Comparison of ENCODE assay signal across 19 cellular contexts in the genomic region with DNA sequence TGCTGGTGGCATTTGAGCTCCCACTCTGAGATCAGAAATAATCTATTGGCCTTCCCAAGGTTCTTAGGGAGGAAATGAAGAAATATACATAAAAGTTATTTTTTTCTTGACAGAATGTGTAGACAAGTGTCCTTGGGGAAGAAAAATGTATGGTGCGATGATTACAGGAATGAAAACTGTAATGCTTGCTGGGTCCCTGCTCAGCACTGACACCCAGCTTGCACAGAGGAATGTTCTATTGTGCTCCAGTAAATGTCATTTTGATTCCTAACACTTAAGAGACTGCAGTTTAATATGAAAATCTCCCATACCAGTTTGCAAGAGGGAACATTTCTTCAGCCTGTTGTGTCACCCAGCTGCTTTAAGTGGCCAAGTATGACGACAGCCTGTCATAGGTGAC.
A peak's percentile ranks its signal among the peaks of the same experiment; 100 is the strongest.
DNase-seq lines count a peak whose midpoint lies in the region; ATAC-seq and TF ChIP-seq lines count a peak whose summit lies in the region.
"Had no signal": no experiment of that assay in that cellular context is flagged by ENCODE, and none has a peak within 500 bp of the region (broad histone marks: within the 10 kb centered on the region; RNA-seq: fewer than 3 reads in every experiment).

No MANE protein-coding gene starts in this region.

- BruUV-seq in MCF 10A (replicated peaks; lab: Mats Ljungman, UMichigan) (no TSS peak), Caco-2 (replicated peaks; lab: Mats Ljungman, UMichigan) (no TSS peak)

- intact Hi-C loops in MCF 10A (cut with micrococcal nuclease) (no loop called here), breast epithelium (cut with DNase I; ENCODE audit: low total_unique reads) (no loop called here), Caco-2 (cut with micrococcal nuclease; ENCODE audit: unreplicated experiment) (no loop called here)

- H3K18ac ChIP-seq in trophoblast cell (ENCODE audit: low read length) = peak overlapping the region; percentile 12

- H3K4me2 ChIP-seq in trophoblast cell (ENCODE audit: low read length) = no peak overlapping the region
- H3K4me2 ChIP-seq: GM23338 had no signal

- no peak for TF ChIP-seq POLR2A in breast epithelium (IDR thresholded peaks at IDR 0.05)

- H2AFZ ChIP-seq in trophoblast cell (ENCODE audit: insufficient read depth, low read length, poor library complexity) = no peak overlapping the region
- H2AFZ ChIP-seq: GM23338 had no signal

- H3K9me3 Mint-ChIP-seq in MCF 10A (ENCODE audit: unreplicated experiment) (no peaks in the 10 kb centered on the region), Caco-2 (ENCODE audit: unreplicated experiment) (no peaks in the 10 kb centered on the region)
- H3K9me3 Mint-ChIP-seq: GM23338 had no signal

- DNase-seq in MCF 10A (ENCODE audit: unreplicated experiment) (no peak), breast epithelium (ENCODE audit: low spot score in 2 of 2) (no peak), trophoblast cell (no peak), brain microvascular endothelial cell (no peak), Caco-2 (no peak)
- no peak for DNase-seq in activated CD4-positive, CD25-positive, alpha-beta regulatory T cell (lab: John Stamatoyannopoulos, UW)
- DNase-seq: 8988T; C1 segment of cervical spinal cord; NCI-H1105; NCI-H187; NCI-H69; NK-92 treated with Interleukin-12 subunit alpha and Interleukin-12 subunit beta, amount 100 ng/mL, for 24 hours; OCI-M1 had no signal

- ATAC-seq in GM18502 (IDR thresholded peaks at IDR 0.05; ENCODE audit: poor library complexity, unreplicated experiment) = no peak
- ATAC-seq: GM23338, K562 had no signal

- H3K9me3 ChIP-seq in breast epithelium (no peaks in the 10 kb centered on the region), trophoblast cell (ENCODE audit: insufficient read depth, low read depth, low read length) (no peaks in the 10 kb centered on the region), Caco-2 (no peaks in the 10 kb centered on the region)

- no peaks in the 10 kb centered on the region for H3K27me3 ChIP-seq in breast epithelium
- no peaks in the 10 kb centered on the region for H3K27me3 ChIP-seq in trophoblast cell (ENCODE audit: insufficient read depth, low read length)
- no peaks in the 10 kb centered on the region for H3K27me3 ChIP-seq in brain microvascular endothelial cell (replicated peaks)
- H3K27me3 ChIP-seq in Caco-2 (replicated peaks; ENCODE audit: control insufficient read depth, insufficient read depth, low read length) = no peaks in the 10 kb centered on the region

- H2BK120ac ChIP-seq in trophoblast cell (ENCODE audit: insufficient read depth, low read length, poor library complexity) = peak overlapping the region; percentile 60

- H3K4me1 ChIP-seq in breast epithelium (no peaks in the 10 kb centered on the region), trophoblast cell (ENCODE audit: control insufficient read depth in 1 of 2, insufficient read depth in 2 of 2, low read length in 2 of 2) (peaks cover 15% of the 10 kb centered on the region in 2 experiments), Caco-2 (no peaks in the 10 kb centered on the region)

- WGBS in trophoblast cell (ENCODE audit: extremely low coverage, insufficient coverage, insufficient read length) = no CpG with 5 or more reads among the region's 2 CpGs

- H3K27ac Mint-ChIP-seq in MCF 10A (ENCODE audit: low read depth, unreplicated experiment) (peak overlapping the region; percentile 33), Caco-2 (ENCODE audit: unreplicated experiment) (no peak overlapping the region)
- H3K27ac Mint-ChIP-seq: GM23338 had no signal

- H3K27ac ChIP-seq in breast epithelium (no peak overlapping the region), angular gyrus (ENCODE audit: low read depth, low read length) (peak overlapping the region; percentile 23), trophoblast cell (ENCODE audit: low read depth, low read length) (peak overlapping the region; percentile 85), brain microvascular endothelial cell (no peak overlapping the region)
- H3K27ac ChIP-seq: HL-60, SK-N-MC had no signal

- peaks cover 65% of the 10 kb centered on the region for H3K79me1 ChIP-seq in trophoblast cell (ENCODE audit: low read length)

- H3K23ac ChIP-seq in trophoblast cell (ENCODE audit: low read length) = no peak overlapping the region

- H2AK5ac ChIP-seq in trophoblast cell (ENCODE audit: low read length) = no peak overlapping the region

- no peak overlapping the region for H4K12ac ChIP-seq in trophoblast cell (ENCODE audit: low read depth, low read length)

- peaks cover 8% of the 10 kb centered on the region for H3K79me2 ChIP-seq in trophoblast cell (ENCODE audit: control insufficient read depth, insufficient read depth, low read length, poor library complexity)

- peak overlapping the region; percentile 7 for H3K4ac ChIP-seq in trophoblast cell (ENCODE audit: low read depth, low read length)

- in situ Hi-C loops in brain microvascular endothelial cell (cut with HindIII; ENCODE audit: low pct_ligation_motif_present, low sequenced_read_pairs) = no loop called here

- H3K36me3 Mint-ChIP-seq in MCF 10A (ENCODE audit: insufficient read depth, unreplicated experiment) (peaks cover 23% of the 10 kb centered on the region), Caco-2 (ENCODE audit: insufficient read depth, unreplicated experiment) (peaks cover 81% of the 10 kb centered on the region)

- no peak overlapping the region for H3K4me3 Mint-ChIP-seq in MCF 10A (ENCODE audit: unreplicated experiment)
- H3K4me3 Mint-ChIP-seq in Caco-2 (ENCODE audit: unreplicated experiment) = no peak overlapping the region
- H3K4me3 Mint-ChIP-seq: GM23338 had no signal

- peak overlapping the region; percentile 66 for H2BK5ac ChIP-seq in trophoblast cell (ENCODE audit: low read depth, low read length, poor library complexity)

- H3K9ac ChIP-seq in trophoblast cell (ENCODE audit: low read length) = no peak overlapping the region

- H3K4me3 ChIP-seq in breast epithelium (no peak overlapping the region), trophoblast cell (ENCODE audit: low read depth, low read length) (no peak overlapping the region), brain microvascular endothelial cell (ENCODE audit: low read depth, low read length) (no peak overlapping the region), Caco-2 (ENCODE audit: low read depth, low read length) (no peak overlapping the region)
- H3K4me3 ChIP-seq: GM23338, K562, SK-N-MC had no signal

- H3K14ac ChIP-seq in trophoblast cell (ENCODE audit: low read length) = peak overlapping the region; percentile 19

- POLR2A ChIA-PET in MCF 10A (lab: Yijun Ruan, JAX) = interaction anchor here (1.4 to 2.6 kb wide), 2 partner anchors 13 to 29 kb away, joined by 3 to 11 read pairs; no protein-coding TSS in a partner anchor
- POLR2A ChIA-PET in Caco-2 (lab: Charles Lee) = no interaction called here

- H4K8ac ChIP-seq in trophoblast cell (ENCODE audit: low read depth, low read length) = peak overlapping the region; percentile 57

- H4K91ac ChIP-seq in trophoblast cell (ENCODE audit: low read depth, low read length) = peak overlapping the region; percentile 73

- no peaks in the 10 kb centered on the region for H3K36me3 ChIP-seq in breast epithelium
- peaks cover 8 to 23% of the 10 kb centered on the region in 2 experiments for H3K36me3 ChIP-seq in trophoblast cell (ENCODE audit: control insufficient read depth in 1 of 2, insufficient read depth in 2 of 2, low read length in 2 of 2)
- no peaks in the 10 kb centered on the region for H3K36me3 ChIP-seq in brain microvascular endothelial cell (replicated peaks)
- H3K36me3 ChIP-seq in Caco-2 (ENCODE audit: control insufficient read depth, insufficient read depth, low read length) = peaks cover 3% of the 10 kb centered on the region

- peak overlapping the region; percentile 37 for H2BK12ac ChIP-seq in trophoblast cell (ENCODE audit: low read length)

- CTCF ChIA-PET in MCF 10A (lab: Yijun Ruan, JAX) (interaction anchor here (1.0 to 1.3 kb wide), 2 partner anchors 281 to 323 kb away, joined by 4 to 5 read pairs; no protein-coding TSS in a partner anchor), Caco-2 (lab: Charles Lee) (no interaction called here)

- TF ChIP-seq CTCF in MCF 10A (IDR thresholded peaks at IDR 0.05; ENCODE audit: unreplicated experiment) (no peak), breast epithelium (IDR thresholded peaks at IDR 0.05) (no peak), brain microvascular endothelial cell (IDR thresholded peaks at IDR 0.05; ENCODE audit: low read depth, low read length, missing control alignments) (no peak), Caco-2 (IDR thresholded peaks at IDR 0.05; ENCODE audit: insufficient read depth in 1 of 2, low read depth in 1 of 2, low read length in 1 of 2, severe bottlenecking in 1 of 2, unreplicated experiment in 1 of 2) (no peak)

- H3K27me3 Mint-ChIP-seq in MCF 10A (ENCODE audit: insufficient read depth, unreplicated experiment) (no peaks in the 10 kb centered on the region), Caco-2 (ENCODE audit: insufficient read depth, unreplicated experiment) (no peaks in the 10 kb centered on the region)

- H3K4me1 Mint-ChIP-seq in MCF 10A (ENCODE audit: insufficient read depth, unreplicated experiment) (peaks cover 18% of the 10 kb centered on the region), Caco-2 (ENCODE audit: low read depth, unreplicated experiment) (no peaks in the 10 kb centered on the region)

Comparison
In these comparisons a context has a peak if more than half of its experiments do, and no peak if none do; other contexts are left out.
1. H3K27ac ChIP-seq: peak in angular gyrus (single experiment) and trophoblast cell (single experiment); none in breast epithelium (0 of 2) and brain microvascular endothelial cell (single experiment).